In genomic region chr16:4392382-4393242, GRCh38 we compare ENCODE assay signal across 9 cellular contexts. TPM values are rescaled to one million over a fixed set of nuclear protein-coding genes. Genes with fewer than 3 reads are reported as not detected.
A peak's percentile ranks its signal among the peaks of the same experiment; 100 is the strongest.
DNase-seq lines count a peak whose midpoint lies in the region; ATAC-seq and TF ChIP-seq lines count a peak whose summit lies in the region.
"Had no signal": no experiment of that assay in that cellular context is flagged by ENCODE, and none has a peak within 500 bp of the region (broad histone marks: within the 10 kb centered on the region; RNA-seq: fewer than 3 reads in every experiment).

No MANE protein-coding gene starts in this region.

- H3K27me3 Mint-ChIP-seq in progenitor cell of endocrine pancreas: no peaks in the 10 kb centered on the region

- no peak for ATAC-seq in HG03565 (IDR thresholded peaks at IDR 0.05; ENCODE audit: unreplicated experiment)

- peaks cover 10% of the 10 kb centered on the region for H3K4me1 Mint-ChIP-seq in progenitor cell of endocrine pancreas (ENCODE audit: low read depth)

- DNase-seq in Daoy (ENCODE audit: low read depth): peak; percentile 82
- peak; percentile 82 for DNase-seq in RPMI7951 (ENCODE audit: low read depth)
- peak; percentile 87 for DNase-seq in fibroblast of villous mesenchyme (ENCODE audit: low read depth)
- DNase-seq in progenitor cell of endocrine pancreas (ENCODE audit: low spot score, unreplicated experiment): no peak
- no peak for DNase-seq in NAMALWA (ENCODE audit: low spot score)
- DNase-seq in activated T-cell treated with anti-CD3 and anti-CD28 coated beads, Interleukin-2, amount 50 U/mL, for 1 hour: no peak
- no peak for DNase-seq in cerebellum (ENCODE audit: low spot score)

- no peaks in the 10 kb centered on the region for H3K9me3 Mint-ChIP-seq in progenitor cell of endocrine pancreas (ENCODE audit: low read depth)

- no peaks in the 10 kb centered on the region for H3K36me3 Mint-ChIP-seq in progenitor cell of endocrine pancreas (ENCODE audit: insufficient read depth)

- peak overlapping the region; percentile 5 for H3K27ac Mint-ChIP-seq in progenitor cell of endocrine pancreas

- no peak for TF ChIP-seq CTCF in fibroblast of villous mesenchyme (IDR thresholded peaks at IDR 0.05; ENCODE audit: insufficient read depth, low read depth, low read length)
- no peak for TF ChIP-seq CTCF in progenitor cell of endocrine pancreas (IDR thresholded peaks at IDR 0.05; ENCODE audit: unreplicated experiment)

- H3K4me3 Mint-ChIP-seq in progenitor cell of endocrine pancreas (ENCODE audit: low read depth): no peak overlapping the region

- no peak overlapping the region for H3K4me3 ChIP-seq in fibroblast of villous mesenchyme (ENCODE audit: low read depth, low read length)

RNA-seq across cellular contexts. Expression of gene VASN, which starts 21.0 kb away (rescaled TPM):
- 22.1 and 25.1 TPM in 2 replicates for total RNA-seq in Daoy (2014; rRNA removed; shearing (Covaris generic))
- total RNA-seq in RPMI7951 (2014; rRNA removed; shearing (Covaris generic)): 23.1 and 28.3 TPM in 2 replicates
- total RNA-seq in fibroblast of villous mesenchyme (133 and 180 TPM in 2 replicates), progenitor cell of endocrine pancreas (3.8 and 4.0 TPM in 2 replicates), cerebellum (2.4 TPM)
- total RNA-seq: T-helper 2 cell treated with Interferon-gamma antibody and Interleukin-4, amounts not matched to agents 100 ng/mL and 5 ng/mL, for 36 hours had no signal

RNA-seq across cellular contexts. Expression of gene CORO7, which starts 23.8 kb away (rescaled TPM):
- total RNA-seq in Daoy (2014; rRNA removed; shearing (Covaris generic)): 7.0 and 11.3 TPM in 2 replicates
- 13.8 and 18.9 TPM in 2 replicates for total RNA-seq in RPMI7951 (2014; rRNA removed; shearing (Covaris generic))
- total RNA-seq in fibroblast of villous mesenchyme (9.9 and 18.0 TPM in 2 replicates), progenitor cell of endocrine pancreas (25.7 and 35.2 TPM in 2 replicates), cerebellum (27.4 TPM)

RNA-seq across cellular contexts. Expression of gene DNAJA3, which starts 33.1 kb away (rescaled TPM):
- total RNA-seq in Daoy (2014; rRNA removed; shearing (Covaris generic)): 54.8 and 73.9 TPM in 2 replicates
- 38.6 and 44.0 TPM in 2 replicates for total RNA-seq in RPMI7951 (2014; rRNA removed; shearing (Covaris generic))
- total RNA-seq in fibroblast of villous mesenchyme (36.4 and 50.1 TPM in 2 replicates), progenitor cell of endocrine pancreas (38.8 and 42.3 TPM in 2 replicates), cerebellum (35.2 TPM)

RNA-seq across cellular contexts. Expression of gene PAM16, which starts 41.5 kb away (rescaled TPM):
- total RNA-seq in Daoy (2014; rRNA removed; shearing (Covaris generic)): 34.1 and 71.8 TPM in 2 replicates
- 25.8 and 46.3 TPM in 2 replicates for total RNA-seq in RPMI7951 (2014; rRNA removed; shearing (Covaris generic))
- total RNA-seq in fibroblast of villous mesenchyme: 19.9 and 23.5 TPM in 2 replicates
- total RNA-seq in progenitor cell of endocrine pancreas: 33.5 and 36.7 TPM in 2 replicates
- total RNA-seq in cerebellum: 19.1 TPM

Comparison
In these comparisons a context has a peak if more than half of its experiments do, and no peak if none do; other contexts are left out.
1. DNase-seq: peak in Daoy (single experiment), RPMI7951 (single experiment) and fibroblast of villous mesenchyme (single experiment); none in progenitor cell of endocrine pancreas (single experiment), NAMALWA (single experiment), activated T-cell treated with anti-CD3 and anti-CD28 coated beads, Interleukin-2, amount 50 U/mL, for 1 hour (single experiment) and cerebellum (single experiment).